Comparison of ENCODE assay signal across 8 cellular contexts in genomic region chr5:177447066-177447610, GRCh38. TPM values are rescaled to one million over a fixed set of nuclear protein-coding genes. Genes with fewer than 3 reads are reported as not detected.
DNase-seq lines count a peak whose midpoint lies in the region; ATAC-seq and TF ChIP-seq lines count a peak whose summit lies in the region.

No MANE protein-coding gene starts in this region.

- no peaks in the 10 kb centered on the region for H3K9me3 Mint-ChIP-seq in activated CD8-positive, alpha-beta memory T cell treated with anti-CD3 and anti-CD28 coated beads, Interleukin-2, amount 10 ng/mL, durations not matched to agents 7 days and 5 days (ENCODE audit: low read depth)

- H3K4me3 ChIP-seq in epithelial cell of esophagus (ENCODE audit: low read length) (peak overlapping the region; percentile 30), thoracic aorta (peak overlapping the region; percentile 83)

- ATAC-seq in GM18519 (IDR thresholded peaks at IDR 0.05; ENCODE audit: low FRiP score, unreplicated experiment) (peak; percentile 19), HG03045 (IDR thresholded peaks at IDR 0.05; ENCODE audit: unreplicated experiment) (peak; percentile 26), thoracic aorta (ENCODE audit: insufficient number of reproducible peaks, low FRiP score, low read depth) (no peak)
- peak; percentile 41 for ATAC-seq in activated CD8-positive, alpha-beta memory T cell treated with anti-CD3 and anti-CD28 coated beads, Interleukin-2, amount 10 ng/mL, durations not matched to agents 7 days and 5 days

- in situ Hi-C loops in ACHN (cut with HindIII; ENCODE audit: low pct_ligation_motif_present, low pct_unique_long_range_greater_than_20kb, low sequenced_read_pairs) = no loop called here

- H3K36me3 ChIP-seq in thoracic aorta = peaks cover 4% of the 10 kb centered on the region

- H3K4me1 Mint-ChIP-seq in activated CD8-positive, alpha-beta memory T cell treated with anti-CD3 and anti-CD28 coated beads, Interleukin-2, amount 10 ng/mL, durations not matched to agents 7 days and 5 days = peaks cover 39% of the 10 kb centered on the region

- no peak for TF ChIP-seq CTCF in epithelial cell of esophagus (IDR thresholded peaks at IDR 0.05; ENCODE audit: insufficient read depth, low read depth, low read length, missing control alignments)
- no peak for TF ChIP-seq CTCF in thoracic aorta (IDR thresholded peaks at IDR 0.05)

- H3K27me3 Mint-ChIP-seq in activated CD8-positive, alpha-beta memory T cell treated with anti-CD3 and anti-CD28 coated beads, Interleukin-2, amount 10 ng/mL, durations not matched to agents 7 days and 5 days = peaks cover 10% of the 10 kb centered on the region

- no peaks in the 10 kb centered on the region for H3K27me3 ChIP-seq in thoracic aorta (replicated peaks; ENCODE audit: insufficient read depth)

- CTCF ChIA-PET in activated CD8-positive, alpha-beta memory T cell treated with anti-CD3 and anti-CD28 coated beads, Interleukin-2, amount 10 ng/mL, durations not matched to agents 7 days and 5 days (lab: Charles Lee) = interaction anchor here (1.0 to 25.5 kb wide), 11 partner anchors 7 to 137 kb away, joined by 3 to 717 read pairs (median 6); partner anchors contain the start of genes F12, GRK6 and PFN3

- DNase-seq in ACHN (peak; percentile 63), NCI-H345 (lab: John Stamatoyannopoulos, UW) (peak; percentile 82), epithelial cell of esophagus (ENCODE audit: low read depth) (peak; percentile 42), myocyte (ENCODE audit: low read depth) (peak; percentile 57), thoracic aorta (ENCODE audit: low spot score) (no peak)
- DNase-seq in activated CD8-positive, alpha-beta memory T cell treated with anti-CD3 and anti-CD28 coated beads, Interleukin-2, amount 10 ng/mL, durations not matched to agents 7 days and 5 days = peak; percentile 78

- H3K9me3 ChIP-seq in thoracic aorta = no peaks in the 10 kb centered on the region

- no peak overlapping the region for H3K27ac ChIP-seq in thoracic aorta

- H3K27ac Mint-ChIP-seq in activated CD8-positive, alpha-beta memory T cell treated with anti-CD3 and anti-CD28 coated beads, Interleukin-2, amount 10 ng/mL, durations not matched to agents 7 days and 5 days = no peak overlapping the region

- H3K36me3 Mint-ChIP-seq in activated CD8-positive, alpha-beta memory T cell treated with anti-CD3 and anti-CD28 coated beads, Interleukin-2, amount 10 ng/mL, durations not matched to agents 7 days and 5 days = peaks cover 2% of the 10 kb centered on the region

- peaks cover 20 to 27% of the 10 kb centered on the region in 2 donors for H3K4me1 ChIP-seq in thoracic aorta (ENCODE audit: control insufficient read depth in 1 of 2, low read depth in 2 of 2)

- H3K4me3 Mint-ChIP-seq in activated CD8-positive, alpha-beta memory T cell treated with anti-CD3 and anti-CD28 coated beads, Interleukin-2, amount 10 ng/mL, durations not matched to agents 7 days and 5 days = peak overlapping the region; percentile 26

RNA-seq across cellular contexts. Expression of gene PRR7, which starts 0.5 kb away (rescaled TPM):
- total RNA-seq in activated CD8-positive, alpha-beta memory T cell treated with anti-CD3 and anti-CD28 coated beads, Interleukin-2, amount 10 ng/mL, durations not matched to agents 7 days and 5 days = 1 to 10 TPM; 3.1 to 5.3 TPM
- total RNA-seq in myocyte (23.1 and 38.7 TPM in 2 replicates), thoracic aorta (10 to 100 TPM in 1 of 2 donors, 1 to 10 TPM in 1; 4.1 to 11.0 TPM)
- 12.4 TPM for polyA plus RNA-seq in myocyte (2012)

RNA-seq across cellular contexts. Expression of gene GRK6, which starts 20.7 kb away (rescaled TPM):
- total RNA-seq in activated CD8-positive, alpha-beta memory T cell treated with anti-CD3 and anti-CD28 coated beads, Interleukin-2, amount 10 ng/mL, durations not matched to agents 7 days and 5 days = 100 to 1,000 TPM; 112 to 159 TPM
- total RNA-seq in myocyte = 19.8 and 27.8 TPM in 2 replicates
- 15.4 TPM for polyA plus RNA-seq in myocyte (2012)
- 10 to 100 TPM; 27.3 to 33.3 TPM for total RNA-seq in thoracic aorta

RNA-seq across cellular contexts. Expression of gene DBN1, which starts 26.3 kb away (rescaled TPM):
- 100 to 1,000 TPM in 1 of 2 experiments, 10 to 100 TPM in 1; 81.5 to 128 TPM for total RNA-seq in activated CD8-positive, alpha-beta memory T cell treated with anti-CD3 and anti-CD28 coated beads, Interleukin-2, amount 10 ng/mL, durations not matched to agents 7 days and 5 days
- total RNA-seq in myocyte (311 and 455 TPM in 2 replicates), thoracic aorta (100 to 1,000 TPM in 1 of 2 donors, 10 to 100 TPM in 1; 91.2 to 132 TPM)
- 336 TPM for polyA plus RNA-seq in myocyte (2012)

RNA-seq across cellular contexts. Expression of gene F12, which starts 37.8 kb away (rescaled TPM):
- total RNA-seq in activated CD8-positive, alpha-beta memory T cell treated with anti-CD3 and anti-CD28 coated beads, Interleukin-2, amount 10 ng/mL, durations not matched to agents 7 days and 5 days = 1 to 10 TPM; 1.3 to 2.2 TPM
- 0.86 and 0.94 TPM in 2 replicates for total RNA-seq in myocyte
- polyA plus RNA-seq in myocyte (2012) = 0.64 TPM
- total RNA-seq in thoracic aorta = not detected

RNA-seq across cellular contexts. Expression of gene PFN3, which starts 46.7 kb away (rescaled TPM):
- not detected for total RNA-seq in activated CD8-positive, alpha-beta memory T cell treated with anti-CD3 and anti-CD28 coated beads, Interleukin-2, amount 10 ng/mL, durations not matched to agents 7 days and 5 days
- total RNA-seq in myocyte = not detected in 2 replicates
- polyA plus RNA-seq in myocyte (2012) = not detected
- total RNA-seq in thoracic aorta = not detected
